In the genomic region with DNA sequence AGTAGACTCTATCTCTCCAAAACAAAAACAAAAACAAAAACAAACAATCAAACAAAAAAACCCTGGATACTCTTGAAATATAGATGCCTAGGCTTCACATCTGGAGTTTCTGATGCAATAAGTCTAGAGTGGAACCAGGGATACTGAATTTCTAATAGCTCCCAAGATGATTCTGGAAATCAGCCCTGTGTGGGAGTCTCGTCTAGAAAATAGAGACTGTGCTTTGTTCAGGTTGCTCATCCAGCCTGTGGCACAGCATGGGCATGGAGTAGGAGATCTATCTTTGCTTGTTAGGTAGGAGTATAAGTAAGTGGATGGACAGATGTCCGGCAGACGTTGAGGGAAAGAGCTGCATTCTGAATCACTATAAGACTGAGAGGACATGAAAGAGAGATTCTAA, we compare ENCODE assay signal across 24 cellular contexts.
"Had no signal": no experiment of that assay in that cellular context is flagged by ENCODE, and none has a peak within 500 bp of the region (broad histone marks: within the 10 kb centered on the region; RNA-seq: fewer than 3 reads in every experiment).

No MANE protein-coding gene starts in this region.

- H3K27ac ChIP-seq: ascending aorta, coronary artery, esophagus squamous epithelium, stomach, suprapubic skin, tibial nerve, VCaP had no signal

- H3K9me3 Mint-ChIP-seq: activated naive CD4-positive, alpha-beta T cell treated with anti-CD3 and anti-CD28 coated beads, Interleukin-2, amount 50 U/mL, for 24 hours; memory B cell; nephron progenitor cell; stimulated activated memory B cell treated with anti-CD40 and anti-IgM and Interleukin-4, amounts not matched to agents 10 μg/mL and 1 μg/mL and 100 μg/mL, for 72 hours had no signal

- FAIRE-seq: small intestine, urothelium cell line had no signal

- H3K4me3 Mint-ChIP-seq: activated CD8-positive, alpha-beta T cell treated with anti-CD3 and anti-CD28 coated beads, Interleukin-2, amount 10 ng/mL, durations not matched to agents 7 days and 5 days; activated naive CD4-positive, alpha-beta T cell treated with anti-CD3 and anti-CD28 coated beads, Interleukin-2, amount 50 U/mL, for 24 hours; memory B cell; nephron progenitor cell; stimulated activated memory B cell treated with anti-CD40 and anti-IgM and Interleukin-4, amounts not matched to agents 10 μg/mL and 1 μg/mL and 100 μg/mL, for 72 hours had no signal

- H3K4me1 Mint-ChIP-seq: activated naive CD4-positive, alpha-beta T cell treated with anti-CD3 and anti-CD28 coated beads, Interleukin-2, amount 50 U/mL, for 24 hours; memory B cell; stimulated activated memory B cell treated with anti-CD40 and anti-IgM and Interleukin-4, amounts not matched to agents 10 μg/mL and 1 μg/mL and 100 μg/mL, for 72 hours had no signal

- H3K36me3 Mint-ChIP-seq: activated naive CD4-positive, alpha-beta T cell treated with anti-CD3 and anti-CD28 coated beads, Interleukin-2, amount 50 U/mL, for 24 hours; memory B cell; stimulated activated memory B cell treated with anti-CD40 and anti-IgM and Interleukin-4, amounts not matched to agents 10 μg/mL and 1 μg/mL and 100 μg/mL, for 72 hours had no signal

- DNase-seq: activated CD4-positive, alpha-beta T cell treated with anti-CD3 and anti-CD28 coated beads, Interleukin-2, amount 50 U/mL, for 1 hour; activated CD8-positive, alpha-beta T cell treated with anti-CD3 and anti-CD28 coated beads, Interleukin-2, amount 10 ng/mL, durations not matched to agents 7 days and 5 days; activated gamma-delta T cell treated with Interleukin-2 at 50 U/mL for 16 hours; esophagus squamous epithelium; foreskin melanocyte; hypothalamus; nephron progenitor cell; nucleus accumbens; posterior cingulate gyrus; small intestine; stimulated activated CD4-positive, alpha-beta T cell treated with anti-CD3 and anti-CD28 coated beads, Interleukin-2, amount 100 ng/mL, for 24 hours; stomach had no signal

- H3K4me3 ChIP-seq: ascending aorta, breast epithelium, coronary artery, esophagus squamous epithelium, stomach, suprapubic skin, tibial nerve had no signal

- H3K27ac Mint-ChIP-seq: activated CD8-positive, alpha-beta T cell treated with anti-CD3 and anti-CD28 coated beads, Interleukin-2, amount 10 ng/mL, durations not matched to agents 7 days and 5 days; activated naive CD4-positive, alpha-beta T cell treated with anti-CD3 and anti-CD28 coated beads, Interleukin-2, amount 50 U/mL, for 24 hours; memory B cell; nephron progenitor cell; stimulated activated memory B cell treated with anti-CD40 and anti-IgM and Interleukin-4, amounts not matched to agents 10 μg/mL and 1 μg/mL and 100 μg/mL, for 72 hours had no signal

- ATAC-seq: activated CD4-positive, CD25-positive, alpha-beta regulatory T cell treated with anti-CD3 and anti-CD28 coated beads, Interleukin-2, amount 50 U/mL, for 24 hours; activated CD8-positive, alpha-beta T cell treated with anti-CD3 and anti-CD28 coated beads, Interleukin-2, amount 10 ng/mL, durations not matched to agents 7 days and 5 days; sciatic nerve; stimulated activated memory B cell treated with anti-CD40 and anti-IgM and Interleukin-4, amounts not matched to agents 10 μg/mL and 1 μg/mL and 100 μg/mL, for 72 hours had no signal

- H3K9me3 ChIP-seq: ascending aorta, breast epithelium, esophagus squamous epithelium, stomach, suprapubic skin, tibial nerve had no signal

- H3K4me1 ChIP-seq: ascending aorta, breast epithelium, esophagus squamous epithelium, stomach, suprapubic skin had no signal

- H3K27me3 ChIP-seq: ascending aorta, breast epithelium, esophagus squamous epithelium, stomach, suprapubic skin, tibial nerve had no signal

- H3K36me3 ChIP-seq: ascending aorta, breast epithelium, esophagus squamous epithelium, stomach, suprapubic skin, tibial nerve had no signal
